ENCODE assay signal across 8 cellular contexts in genomic region chr9:121650220-121651013, GRCh38. TPM values are rescaled to one million over a fixed set of nuclear protein-coding genes. Genes with fewer than 3 reads are reported as not detected.
A peak's percentile ranks its signal among the peaks of the same experiment; 100 is the strongest.
DNase-seq lines count a peak whose midpoint lies in the region; ATAC-seq and TF ChIP-seq lines count a peak whose summit lies in the region.

No MANE protein-coding gene starts in this region.

- H3F3A ChIP-seq in neural progenitor cell (ENCODE audit: low read depth): peaks cover 22% of the 10 kb centered on the region

- H3K4me1 Mint-ChIP-seq in neural progenitor cell: peaks cover 71% of the 10 kb centered on the region

- peak overlapping the region; percentile 96 for H3K27ac Mint-ChIP-seq in neural progenitor cell

- peak overlapping the region; percentile 86 for H3K4me3 Mint-ChIP-seq in neural progenitor cell

- H4K20me1 ChIP-seq in neural progenitor cell (ENCODE audit: low read depth): peaks cover 47% of the 10 kb centered on the region

- no peak overlapping the region for H2AFZ ChIP-seq in neural progenitor cell (replicated peaks)

- no peak for TF ChIP-seq CTCF in neural progenitor cell (IDR thresholded peaks at IDR 0.05)

- TF ChIP-seq POLR2A in erythroblast (IDR thresholded peaks at IDR 0.05; ENCODE audit: low read length): no peak

- H3K36me3 ChIP-seq in neural progenitor cell: no peaks in the 10 kb centered on the region

- no peak for ATAC-seq in HG02623 (IDR thresholded peaks at IDR 0.05; ENCODE audit: unreplicated experiment)

- H3K27me3 Mint-ChIP-seq in neural progenitor cell (ENCODE audit: insufficient read depth, low read depth): peaks cover 4% of the 10 kb centered on the region

- no peaks in the 10 kb centered on the region for H3K27me3 ChIP-seq in neural progenitor cell

- H3K4me3 ChIP-seq in neural progenitor cell: peak overlapping the region; percentile 33

- H3K36me3 Mint-ChIP-seq in neural progenitor cell: no peaks in the 10 kb centered on the region

- no peaks in the 10 kb centered on the region for H3K9me3 Mint-ChIP-seq in neural progenitor cell

- peaks cover 37% of the 10 kb centered on the region for H3K4me1 ChIP-seq in neural progenitor cell

- DNase-seq in activated CD4-positive, alpha-beta T cell treated with anti-CD3 and anti-CD28 coated beads, Interleukin-2, amount 50 U/mL, for 48 hours: peak; percentile 16 to 33
- no peak for DNase-seq in activated CD4-positive, alpha-beta T cell treated with anti-CD3 and anti-CD28 coated beads for 4 hours
- DNase-seq in NOMO-1 treated with DMSO at 0.1 percent for 48 hours (lab: John Stamatoyannopoulos, UW; ENCODE audit: unreplicated experiment): peak; percentile 46
- peak; percentile 26 to 64 for DNase-seq in erythroblast (lab: John Stamatoyannopoulos, UW)
- DNase-seq in neural progenitor cell (ENCODE audit: low spot score): peak; percentile 91
- no peak for DNase-seq in central memory CD4-positive, alpha-beta T cell
- no peak for DNase-seq in RKO (ENCODE audit: low spot score)

- H3K4me2 ChIP-seq in neural progenitor cell: peak overlapping the region; percentile 98

- H3K79me2 ChIP-seq in neural progenitor cell (ENCODE audit: low read depth): peaks cover 49% of the 10 kb centered on the region

- no peak overlapping the region for H3K27ac ChIP-seq in neural progenitor cell

- no peaks in the 10 kb centered on the region for H3K9me3 ChIP-seq in neural progenitor cell (ENCODE audit: low read depth)

- H3K9ac ChIP-seq in neural progenitor cell: no peak overlapping the region

RNA-seq across cellular contexts. Expression of gene DAB2IP, which starts 1.0 kb away (rescaled TPM):
- 24.3 and 41.7 TPM in 2 replicates for total RNA-seq in neural progenitor cell (ENCODE audit: low replicate concordance)

Comparison
In these comparisons a context has a peak if more than half of its experiments do, and no peak if none do; other contexts are left out.
1. DNase-seq: peak in activated CD4-positive, alpha-beta T cell treated with anti-CD3 and anti-CD28 coated beads, Interleukin-2, amount 50 U/mL, for 48 hours (2 of 2), NOMO-1 treated with DMSO at 0.1 percent for 48 hours (single experiment), erythroblast (2 of 2) and neural progenitor cell (single experiment); none in activated CD4-positive, alpha-beta T cell treated with anti-CD3 and anti-CD28 coated beads for 4 hours (0 of 2), central memory CD4-positive, alpha-beta T cell (single experiment) and RKO (single experiment).